ENCODE assay signal across 14 cellular contexts in genomic region chr9:642014-642413, GRCh38.
DNase-seq lines count a peak whose midpoint lies in the region; ATAC-seq and TF ChIP-seq lines count a peak whose summit lies in the region.
"Had no signal": no experiment of that assay in that cellular context is flagged by ENCODE, and none has a peak within 500 bp of the region (broad histone marks: within the 10 kb centered on the region; RNA-seq: fewer than 3 reads in every experiment).

No MANE protein-coding gene starts in this region.

- no peaks in the 10 kb centered on the region for H4K20me1 ChIP-seq in neural progenitor cell (ENCODE audit: low read depth)

- no peaks in the 10 kb centered on the region for H3K9me3 Mint-ChIP-seq in neural progenitor cell
- H3K9me3 Mint-ChIP-seq: activated T-cell treated with anti-CD3 and anti-CD28 coated beads, Interleukin-2, amount 50 U/mL, for 24 hours had no signal

- no peaks in the 10 kb centered on the region for H3K27me3 ChIP-seq in neural progenitor cell
- H3K27me3 ChIP-seq: tibial nerve had no signal

- TF ChIP-seq CTCF in NB4 (IDR thresholded peaks at IDR 0.05; ENCODE audit: low read depth, low read length) (no peak), coronary artery (IDR thresholded peaks at IDR 0.05) (no peak), neural progenitor cell (IDR thresholded peaks at IDR 0.05) (no peak)

- H3K79me2 ChIP-seq in neural progenitor cell (ENCODE audit: low read depth) = no peaks in the 10 kb centered on the region

- no peak overlapping the region for H2AFZ ChIP-seq in neural progenitor cell (replicated peaks)

- no peaks in the 10 kb centered on the region for H3F3A ChIP-seq in neural progenitor cell (ENCODE audit: low read depth)

- no peaks in the 10 kb centered on the region for H3K36me3 ChIP-seq in neural progenitor cell
- H3K36me3 ChIP-seq: tibial nerve had no signal

- peak overlapping the region; percentile 11 for H3K9ac ChIP-seq in neural progenitor cell

- H3K27ac Mint-ChIP-seq in neural progenitor cell = peak overlapping the region; percentile 72
- H3K27ac Mint-ChIP-seq: activated T-cell treated with anti-CD3 and anti-CD28 coated beads, Interleukin-2, amount 50 U/mL, for 24 hours had no signal

- H3K4me1 Mint-ChIP-seq in neural progenitor cell = peaks cover 13% of the 10 kb centered on the region

- no peak overlapping the region for H3K4me3 Mint-ChIP-seq in neural progenitor cell
- H3K4me3 Mint-ChIP-seq: activated T-cell treated with anti-CD3 and anti-CD28 coated beads, Interleukin-2, amount 50 U/mL, for 24 hours had no signal

- peak overlapping the region; percentile 12 for H3K4me2 ChIP-seq in neural progenitor cell

- H3K4me1 ChIP-seq in neural progenitor cell = peaks cover 12% of the 10 kb centered on the region

- H3K27me3 Mint-ChIP-seq in neural progenitor cell (ENCODE audit: insufficient read depth, low read depth) = peaks cover 2% of the 10 kb centered on the region
- H3K27me3 Mint-ChIP-seq: activated T-cell treated with anti-CD3 and anti-CD28 coated beads, Interleukin-2, amount 50 U/mL, for 24 hours had no signal

- ATAC-seq in GM21526 (IDR thresholded peaks at IDR 0.05; ENCODE audit: low FRiP score, unreplicated experiment) (no peak), HG03280 (IDR thresholded peaks at IDR 0.05; ENCODE audit: unreplicated experiment) (no peak)
- ATAC-seq: mucosa of descending colon had no signal

- no peaks in the 10 kb centered on the region for H3K36me3 Mint-ChIP-seq in neural progenitor cell

- H3K27ac ChIP-seq in coronary artery (peak overlapping the region; percentile 34 to 47), neural progenitor cell (peak overlapping the region; percentile 31)
- H3K27ac ChIP-seq: VCaP had no signal

- TF ChIP-seq POLR2A in NB4 (IDR thresholded peaks at IDR 0.05; ENCODE audit: extremely low read depth, insufficient read length) = no peak

- peak overlapping the region; percentile 40 for H3K4me3 ChIP-seq in NB4 (ENCODE audit: low read depth, low read length)
- H3K4me3 ChIP-seq in coronary artery = no peak overlapping the region
- no peak overlapping the region for H3K4me3 ChIP-seq in neural progenitor cell
- H3K4me3 ChIP-seq: mucosa of descending colon, tibial nerve had no signal

- DNase-seq in GDM1 (lab: John Stamatoyannopoulos, UW) = peak; percentile 16
- DNase-seq in NB4 (ENCODE audit: low read depth) = peak; percentile 95
- DNase-seq in coronary artery (ENCODE audit: low spot score) = no peak
- peak; percentile 42 for DNase-seq in neural progenitor cell (ENCODE audit: low spot score)
- no peak for DNase-seq in stimulated activated CD4-positive, alpha-beta T cell treated with anti-CD3 and anti-CD28 coated beads, Interleukin-2, amount 100 ng/mL, for 24 hours
- DNase-seq in activated CD4-positive, alpha-beta T cell treated with anti-CD3 and anti-CD28 coated beads, Interleukin-2, amount 50 U/mL, for 48 hours = no peak
- DNase-seq: activated T-cell treated with anti-CD3 and anti-CD28 coated beads, Interleukin-2, amount 50 U/mL, for 24 hours; COR-L47; mucosa of descending colon; RPMI8226 had no signal

- H3K9me3 ChIP-seq in neural progenitor cell (ENCODE audit: low read depth) = no peaks in the 10 kb centered on the region
- H3K9me3 ChIP-seq: mucosa of descending colon, tibial nerve had no signal

Comparison
In these comparisons a context has a peak if more than half of its experiments do, and no peak if none do; other contexts are left out.
1. DNase-seq: peak in GDM1 (single experiment), NB4 (single experiment) and neural progenitor cell (single experiment); none in coronary artery (single experiment), stimulated activated CD4-positive, alpha-beta T cell treated with anti-CD3 and anti-CD28 coated beads, Interleukin-2, amount 100 ng/mL, for 24 hours (0 of 2) and activated CD4-positive, alpha-beta T cell treated with anti-CD3 and anti-CD28 coated beads, Interleukin-2, amount 50 U/mL, for 48 hours (0 of 2).